Comparison of ENCODE assay signal across 10 cellular contexts in the genomic region with DNA sequence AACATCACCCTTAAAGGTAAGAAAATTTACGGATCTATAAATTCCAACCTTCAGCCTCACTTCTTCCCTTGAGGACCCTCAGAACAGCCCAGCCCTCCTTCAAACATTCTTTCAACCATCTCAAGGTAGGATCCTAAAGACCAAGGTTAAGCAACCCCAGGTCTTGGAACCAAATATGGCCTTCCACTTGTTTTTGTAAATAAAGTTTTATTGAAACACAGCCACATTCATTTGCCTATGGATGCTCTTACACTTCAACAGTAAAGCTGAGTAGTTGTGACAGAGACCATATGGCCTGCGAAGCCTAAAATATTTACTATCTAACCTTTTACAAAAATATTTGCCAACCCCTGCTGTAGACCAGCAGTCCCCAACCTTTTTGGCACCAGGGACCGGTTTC.
"Had no signal": no experiment of that assay in that cellular context is flagged by ENCODE, and none has a peak within 500 bp of the region (broad histone marks: within the 10 kb centered on the region; RNA-seq: fewer than 3 reads in every experiment).

No MANE protein-coding gene starts in this region.

- H3K9ac ChIP-seq: GM23248 had no signal

- H3K27ac ChIP-seq: GM23248 had no signal

- H2AFZ ChIP-seq: GM23248, GM23338 had no signal

- H3K4me2 ChIP-seq: GM23338 had no signal

- H3K9me3 ChIP-seq: HAP-1 had no signal

- DNase-seq: GM23248, GOT3, H7, H9, HCEC 1CT, HFFc6 had no signal

- ATAC-seq: GM23338, HCT116 had no signal

- FAIRE-seq: H54 had no signal

- H3K4me1 ChIP-seq: HAP-1 had no signal

- H3K36me3 ChIP-seq: HAP-1 had no signal

- H3K4me3 ChIP-seq: GM23248, GM23338, HAP-1 had no signal
